2 cellular contexts compared by ENCODE assay signal in the genomic region with DNA sequence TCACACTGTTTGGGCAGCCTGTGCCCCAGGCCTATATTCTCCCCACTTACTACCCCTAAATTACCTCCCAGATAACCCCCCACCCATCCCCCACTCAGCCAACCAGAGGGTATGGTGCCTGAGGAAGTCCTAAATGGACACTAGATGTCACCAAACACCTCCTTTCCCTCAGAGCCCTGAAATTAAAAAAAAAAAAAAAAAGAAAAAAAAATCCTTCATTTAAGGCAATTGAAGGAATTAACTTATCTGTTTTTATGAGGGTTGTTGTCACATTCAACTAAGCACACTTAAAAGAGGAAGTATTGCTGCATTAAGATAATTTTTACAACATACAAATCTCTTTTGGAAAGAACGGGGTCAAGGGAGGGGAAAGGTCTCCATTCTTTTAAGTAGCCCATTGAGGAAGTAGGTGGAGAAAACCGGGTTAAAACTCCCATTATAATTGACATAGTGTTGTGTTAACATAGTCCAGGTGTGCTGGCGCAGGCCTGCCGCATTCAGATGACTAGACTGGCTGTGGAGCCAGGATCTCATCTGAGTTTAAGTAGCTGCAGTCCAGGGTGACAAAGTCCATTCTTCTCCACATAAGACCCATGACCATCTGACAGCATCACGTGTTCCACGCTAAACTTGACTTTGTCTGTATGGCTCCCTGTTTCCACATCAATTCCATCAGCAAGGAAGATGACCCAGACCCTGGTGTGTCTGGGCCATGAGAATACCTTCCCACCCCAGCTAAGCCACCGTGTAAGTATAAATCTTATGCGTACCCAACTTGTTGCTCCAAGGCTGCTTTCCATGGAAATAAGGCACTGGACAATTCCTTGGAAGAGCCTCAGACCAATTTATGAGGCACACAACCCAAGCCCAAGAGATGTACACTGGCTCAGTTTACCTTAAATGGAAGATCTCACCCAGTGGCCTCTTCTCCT.
TF ChIP-seq lines count a peak whose summit lies in the region.

No MANE protein-coding gene starts in this region.

TF ChIP-seq in A549, 52 proteins besides CTCF, POLR2A, EP300 and RAD21:
- TF ChIP-seq BHLHE40 (IDR thresholded peaks at IDR 0.05; ENCODE audit: low read depth, low read length) = no peak
- TF ChIP-seq, protein P1, sequence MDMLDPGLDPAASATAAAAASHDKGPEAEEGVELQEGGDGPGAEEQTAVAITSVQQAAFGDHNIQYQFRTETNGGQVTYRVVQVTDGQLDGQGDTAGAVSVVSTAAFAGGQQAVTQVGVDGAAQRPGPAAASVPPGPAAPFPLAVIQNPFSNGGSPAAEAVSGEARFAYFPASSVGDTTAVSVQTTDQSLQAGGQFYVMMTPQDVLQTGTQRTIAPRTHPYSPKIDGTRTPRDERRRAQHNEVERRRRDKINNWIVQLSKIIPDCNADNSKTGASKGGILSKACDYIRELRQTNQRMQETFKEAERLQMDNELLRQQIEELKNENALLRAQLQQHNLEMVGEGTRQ (IDR thresholded peaks at IDR 0.05) = peak; percentile 77
- TF ChIP-seq SMC3 (IDR thresholded peaks at IDR 0.05) = peak; percentile 52; the same call in 2 of the 3 replicates
- 0 out of 2 replicates have a peak, but pooled peaks have one; percentile 34 for TF ChIP-seq MYC (IDR thresholded peaks at IDR 0.05; ENCODE audit: borderline replicate concordance, low read length)
- TF ChIP-seq CHD4 (IDR thresholded peaks at IDR 0.05; ENCODE audit: borderline replicate concordance) = no peak
- peak; percentile 62 for TF ChIP-seq CHD2 (IDR thresholded peaks at IDR 0.05; ENCODE audit: low read length, partially characterized antibody)
- TF ChIP-seq HOXB5 (CRISPR knock-in tag; IDR thresholded peaks at IDR 0.05) = no peak

TF ChIP-seq in K562, 482 proteins besides CTCF, POLR2A, EP300 and RAD21 (continues in another document):
- no peak for TF ChIP-seq ZZZ3 (IDR thresholded peaks at IDR 0.05)
- 0 out of 2 replicates have a peak, but pooled peaks have one; percentile 5 for TF ChIP-seq L3MBTL2 (IDR thresholded peaks at IDR 0.05)
- TF ChIP-seq, protein P2, sequence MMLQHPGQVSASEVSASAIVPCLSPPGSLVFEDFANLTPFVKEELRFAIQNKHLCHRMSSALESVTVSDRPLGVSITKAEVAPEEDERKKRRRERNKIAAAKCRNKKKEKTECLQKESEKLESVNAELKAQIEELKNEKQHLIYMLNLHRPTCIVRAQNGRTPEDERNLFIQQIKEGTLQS (IDR thresholded peaks at IDR 0.05) = no peak
- TF ChIP-seq, protein P2 (CRISPR knock-in tag; conservative IDR thresholded peaks at IDR 0.05) = no peak
- TF ChIP-seq ZNF384 (IDR thresholded peaks at IDR 0.05; ENCODE audit: low read depth, low read length) = peak; percentile 99
- peak in 1 of 2 experiments; percentile 37; a peak in 1 of 4 replicates for TF ChIP-seq NRF1 (conservative IDR thresholded peaks at IDR 0.05 in 1 of 2, IDR thresholded peaks at IDR 0.05 in 1 of 2)
- TF ChIP-seq SIX5 (IDR thresholded peaks at IDR 0.05; ENCODE audit: borderline replicate concordance in 1 of 2, insufficient read depth in 1 of 2, low read depth in 1 of 2, low read length in 2 of 2) = peak in 1 of 2 experiments; percentile 6; a peak in 1 of 4 replicates
- no peak for TF ChIP-seq HDGF (IDR thresholded peaks at IDR 0.05)
- TF ChIP-seq STAT5B (CRISPR knock-in tag; IDR thresholded peaks at IDR 0.05) = no peak
- TF ChIP-seq SUPT5H (IDR thresholded peaks at IDR 0.05) = no peak
- TF ChIP-seq RAD51 (IDR thresholded peaks at IDR 0.05; ENCODE audit: borderline replicate concordance, low read depth) = peak; percentile 76
- TF ChIP-seq, protein P3, sequence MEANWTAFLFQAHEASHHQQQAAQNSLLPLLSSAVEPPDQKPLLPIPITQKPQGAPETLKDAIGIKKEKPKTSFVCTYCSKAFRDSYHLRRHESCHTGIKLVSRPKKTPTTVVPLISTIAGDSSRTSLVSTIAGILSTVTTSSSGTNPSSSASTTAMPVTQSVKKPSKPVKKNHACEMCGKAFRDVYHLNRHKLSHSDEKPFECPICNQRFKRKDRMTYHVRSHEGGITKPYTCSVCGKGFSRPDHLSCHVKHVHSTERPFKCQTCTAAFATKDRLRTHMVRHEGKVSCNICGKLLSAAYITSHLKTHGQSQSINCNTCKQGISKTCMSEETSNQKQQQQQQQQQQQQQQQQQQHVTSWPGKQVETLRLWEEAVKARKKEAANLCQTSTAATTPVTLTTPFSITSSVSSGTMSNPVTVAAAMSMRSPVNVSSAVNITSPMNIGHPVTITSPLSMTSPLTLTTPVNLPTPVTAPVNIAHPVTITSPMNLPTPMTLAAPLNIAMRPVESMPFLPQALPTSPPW (CRISPR knock-in tag; IDR thresholded peaks at IDR 0.05) = peak; percentile 51
- TF ChIP-seq, protein P4, sequence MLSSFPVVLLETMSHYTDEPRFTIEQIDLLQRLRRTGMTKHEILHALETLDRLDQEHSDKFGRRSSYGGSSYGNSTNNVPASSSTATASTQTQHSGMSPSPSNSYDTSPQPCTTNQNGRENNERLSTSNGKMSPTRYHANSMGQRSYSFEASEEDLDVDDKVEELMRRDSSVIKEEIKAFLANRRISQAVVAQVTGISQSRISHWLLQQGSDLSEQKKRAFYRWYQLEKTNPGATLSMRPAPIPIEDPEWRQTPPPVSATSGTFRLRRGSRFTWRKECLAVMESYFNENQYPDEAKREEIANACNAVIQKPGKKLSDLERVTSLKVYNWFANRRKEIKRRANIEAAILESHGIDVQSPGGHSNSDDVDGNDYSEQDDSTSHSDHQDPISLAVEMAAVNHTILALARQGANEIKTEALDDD (IDR thresholded peaks at IDR 0.05) = no peak
- no peak for TF ChIP-seq STAG1 (CRISPR knock-in tag; IDR thresholded peaks at IDR 0.05; ENCODE audit: borderline replicate concordance)
- TF ChIP-seq TOE1 (IDR thresholded peaks at IDR 0.05; ENCODE audit: borderline replicate concordance) = no peak
- no peak for TF ChIP-seq TOE1 (CRISPR knock-in tag; IDR thresholded peaks at IDR 0.05; ENCODE audit: borderline replicate concordance, low read depth)
- no peak for TF ChIP-seq CTBP1 (IDR thresholded peaks at IDR 0.05; ENCODE audit: borderline replicate concordance)
- TF ChIP-seq CBFA2T3 (IDR thresholded peaks at IDR 0.05) = peak; percentile 5; the same call in 1 of the 2 replicates
- TF ChIP-seq, protein P5, sequence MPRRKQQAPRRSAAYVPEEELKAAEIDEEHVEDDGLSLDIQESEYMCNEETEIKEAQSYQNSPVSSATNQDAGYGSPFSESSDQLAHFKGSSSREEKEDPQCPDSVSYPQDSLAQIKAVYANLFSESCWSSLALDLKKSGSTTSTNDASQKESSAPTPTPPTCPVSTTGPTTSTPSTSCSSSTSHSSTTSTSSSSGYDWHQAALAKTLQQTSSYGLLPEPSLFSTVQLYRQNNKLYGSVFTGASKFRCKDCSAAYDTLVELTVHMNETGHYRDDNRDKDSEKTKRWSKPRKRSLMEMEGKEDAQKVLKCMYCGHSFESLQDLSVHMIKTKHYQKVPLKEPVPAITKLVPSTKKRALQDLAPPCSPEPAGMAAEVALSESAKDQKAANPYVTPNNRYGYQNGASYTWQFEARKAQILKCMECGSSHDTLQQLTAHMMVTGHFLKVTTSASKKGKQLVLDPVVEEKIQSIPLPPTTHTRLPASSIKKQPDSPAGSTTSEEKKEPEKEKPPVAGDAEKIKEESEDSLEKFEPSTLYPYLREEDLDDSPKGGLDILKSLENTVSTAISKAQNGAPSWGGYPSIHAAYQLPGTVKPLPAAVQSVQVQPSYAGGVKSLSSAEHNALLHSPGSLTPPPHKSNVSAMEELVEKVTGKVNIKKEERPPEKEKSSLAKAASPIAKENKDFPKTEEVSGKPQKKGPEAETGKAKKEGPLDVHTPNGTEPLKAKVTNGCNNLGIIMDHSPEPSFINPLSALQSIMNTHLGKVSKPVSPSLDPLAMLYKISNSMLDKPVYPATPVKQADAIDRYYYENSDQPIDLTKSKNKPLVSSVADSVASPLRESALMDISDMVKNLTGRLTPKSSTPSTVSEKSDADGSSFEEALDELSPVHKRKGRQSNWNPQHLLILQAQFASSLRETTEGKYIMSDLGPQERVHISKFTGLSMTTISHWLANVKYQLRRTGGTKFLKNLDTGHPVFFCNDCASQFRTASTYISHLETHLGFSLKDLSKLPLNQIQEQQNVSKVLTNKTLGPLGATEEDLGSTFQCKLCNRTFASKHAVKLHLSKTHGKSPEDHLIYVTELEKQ (CRISPR knock-in tag; IDR thresholded peaks at IDR 0.05) = no peak
- TF ChIP-seq, protein P6, sequence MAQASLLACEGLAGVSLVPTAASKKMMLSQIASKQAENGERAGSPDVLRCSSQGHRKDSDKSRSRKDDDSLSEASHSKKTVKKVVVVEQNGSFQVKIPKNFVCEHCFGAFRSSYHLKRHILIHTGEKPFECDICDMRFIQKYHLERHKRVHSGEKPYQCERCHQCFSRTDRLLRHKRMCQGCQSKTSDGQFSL (CRISPR knock-in tag; IDR thresholded peaks at IDR 0.05) = no peak
- TF ChIP-seq, protein P6 (tag; IDR thresholded peaks at IDR 0.05) = peak in 1 of 2 experiments; percentile 57; a peak in 1 of 4 replicates
- TF ChIP-seq, protein P7, sequence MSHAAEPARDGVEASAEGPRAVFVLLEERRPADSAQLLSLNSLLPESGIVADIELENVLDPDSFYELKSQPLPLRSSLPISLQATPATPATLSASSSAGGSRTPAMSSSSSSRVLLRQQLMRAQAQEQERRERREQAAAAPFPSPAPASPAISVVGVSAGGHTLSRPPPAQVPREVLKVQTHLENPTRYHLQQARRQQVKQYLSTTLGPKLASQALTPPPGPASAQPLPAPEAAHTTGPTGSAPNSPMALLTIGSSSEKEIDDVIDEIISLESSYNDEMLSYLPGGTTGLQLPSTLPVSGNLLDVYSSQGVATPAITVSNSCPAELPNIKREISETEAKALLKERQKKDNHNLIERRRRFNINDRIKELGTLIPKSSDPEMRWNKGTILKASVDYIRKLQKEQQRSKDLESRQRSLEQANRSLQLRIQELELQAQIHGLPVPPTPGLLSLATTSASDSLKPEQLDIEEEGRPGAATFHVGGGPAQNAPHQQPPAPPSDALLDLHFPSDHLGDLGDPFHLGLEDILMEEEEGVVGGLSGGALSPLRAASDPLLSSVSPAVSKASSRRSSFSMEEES (CRISPR knock-in tag; IDR thresholded peaks at IDR 0.05) = peak; percentile 49
- TF ChIP-seq ILK (tag; IDR thresholded peaks at IDR 0.05; ENCODE audit: borderline replicate concordance, low read depth) = no peak
- peak; percentile 42; the same call in 1 of the 2 replicates for TF ChIP-seq ELF1 (tag; IDR thresholded peaks at IDR 0.05)
- TF ChIP-seq SPI1 (IDR thresholded peaks at IDR 0.05; ENCODE audit: borderline replicate concordance, low read depth, low read length) = peak; percentile 59; the same call in 1 of the 2 replicates
- TF ChIP-seq, protein P8, sequence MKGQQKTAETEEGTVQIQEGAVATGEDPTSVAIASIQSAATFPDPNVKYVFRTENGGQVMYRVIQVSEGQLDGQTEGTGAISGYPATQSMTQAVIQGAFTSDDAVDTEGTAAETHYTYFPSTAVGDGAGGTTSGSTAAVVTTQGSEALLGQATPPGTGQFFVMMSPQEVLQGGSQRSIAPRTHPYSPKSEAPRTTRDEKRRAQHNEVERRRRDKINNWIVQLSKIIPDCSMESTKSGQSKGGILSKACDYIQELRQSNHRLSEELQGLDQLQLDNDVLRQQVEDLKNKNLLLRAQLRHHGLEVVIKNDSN (CRISPR knock-in tag; IDR thresholded peaks at IDR 0.05) = peak; percentile 76
- peak; percentile 38; the same call in 1 of the 2 replicates for TF ChIP-seq CHD2 (IDR thresholded peaks at IDR 0.05; ENCODE audit: low read depth, low read length)
- TF ChIP-seq, protein P9, sequence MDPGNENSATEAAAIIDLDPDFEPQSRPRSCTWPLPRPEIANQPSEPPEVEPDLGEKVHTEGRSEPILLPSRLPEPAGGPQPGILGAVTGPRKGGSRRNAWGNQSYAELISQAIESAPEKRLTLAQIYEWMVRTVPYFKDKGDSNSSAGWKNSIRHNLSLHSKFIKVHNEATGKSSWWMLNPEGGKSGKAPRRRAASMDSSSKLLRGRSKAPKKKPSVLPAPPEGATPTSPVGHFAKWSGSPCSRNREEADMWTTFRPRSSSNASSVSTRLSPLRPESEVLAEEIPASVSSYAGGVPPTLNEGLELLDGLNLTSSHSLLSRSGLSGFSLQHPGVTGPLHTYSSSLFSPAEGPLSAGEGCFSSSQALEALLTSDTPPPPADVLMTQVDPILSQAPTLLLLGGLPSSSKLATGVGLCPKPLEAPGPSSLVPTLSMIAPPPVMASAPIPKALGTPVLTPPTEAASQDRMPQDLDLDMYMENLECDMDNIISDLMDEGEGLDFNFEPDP (CRISPR knock-in tag; IDR thresholded peaks at IDR 0.05) = no peak
- no peak for TF ChIP-seq ZNF79 (CRISPR knock-in tag; IDR thresholded peaks at IDR 0.05; ENCODE audit: low read depth)
- TF ChIP-seq, protein P10, sequence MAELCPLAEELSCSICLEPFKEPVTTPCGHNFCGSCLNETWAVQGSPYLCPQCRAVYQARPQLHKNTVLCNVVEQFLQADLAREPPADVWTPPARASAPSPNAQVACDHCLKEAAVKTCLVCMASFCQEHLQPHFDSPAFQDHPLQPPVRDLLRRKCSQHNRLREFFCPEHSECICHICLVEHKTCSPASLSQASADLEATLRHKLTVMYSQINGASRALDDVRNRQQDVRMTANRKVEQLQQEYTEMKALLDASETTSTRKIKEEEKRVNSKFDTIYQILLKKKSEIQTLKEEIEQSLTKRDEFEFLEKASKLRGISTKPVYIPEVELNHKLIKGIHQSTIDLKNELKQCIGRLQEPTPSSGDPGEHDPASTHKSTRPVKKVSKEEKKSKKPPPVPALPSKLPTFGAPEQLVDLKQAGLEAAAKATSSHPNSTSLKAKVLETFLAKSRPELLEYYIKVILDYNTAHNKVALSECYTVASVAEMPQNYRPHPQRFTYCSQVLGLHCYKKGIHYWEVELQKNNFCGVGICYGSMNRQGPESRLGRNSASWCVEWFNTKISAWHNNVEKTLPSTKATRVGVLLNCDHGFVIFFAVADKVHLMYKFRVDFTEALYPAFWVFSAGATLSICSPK (IDR thresholded peaks at IDR 0.05; ENCODE audit: borderline replicate concordance) = no peak
- TF ChIP-seq MCM5 (IDR thresholded peaks at IDR 0.05; ENCODE audit: low read depth) = no peak
- TF ChIP-seq ZNF184 (CRISPR knock-in tag; IDR thresholded peaks at IDR 0.05) = no peak
- no peak for TF ChIP-seq TEAD2 (tag; IDR thresholded peaks at IDR 0.05)
- 0 out of 4 replicates have a peak, but pooled peaks of 1 of the 2 experiments have one; percentile 11 for TF ChIP-seq KDM1A (IDR thresholded peaks at IDR 0.05)
- TF ChIP-seq SMC3 (conservative IDR thresholded peaks at IDR 0.05; ENCODE audit: insufficient read depth, low read depth, low read length) = peak; percentile 39; the same call in 1 of the 2 replicates
